ENCODE assay signal across 7 cellular contexts in genomic region chr3:137946341-137946973, GRCh38.
DNase-seq lines count a peak whose midpoint lies in the region; ATAC-seq and TF ChIP-seq lines count a peak whose summit lies in the region.

No MANE protein-coding gene starts in this region.

- no peaks in the 10 kb centered on the region for H3K4me1 ChIP-seq in thyroid gland

- H3K27ac ChIP-seq in HL-60 (replicated peaks) (no peak overlapping the region), thyroid gland (no peak overlapping the region)

- no peaks in the 10 kb centered on the region for H3K27me3 ChIP-seq in HL-60 (ENCODE audit: insufficient read depth, poor library complexity, severe bottlenecking)
- H3K27me3 ChIP-seq in thyroid gland = no peaks in the 10 kb centered on the region

- CTCF ChIA-PET in activated CD8-positive, alpha-beta T cell treated with anti-CD3 and anti-CD28 coated beads for 36 hours (lab: Charles Lee) = interaction anchor here (0.6 to 2.4 kb wide), 13 partner anchors 8 to 850 kb away, joined by 3 to 11 read pairs (median 3); no protein-coding TSS in a partner anchor

- no peaks in the 10 kb centered on the region for H3K36me3 ChIP-seq in thyroid gland

- H3K4me1 Mint-ChIP-seq in activated CD8-positive, alpha-beta T cell treated with anti-CD3 and anti-CD28 coated beads for 36 hours (ENCODE audit: low read depth) = no peaks in the 10 kb centered on the region
- H3K4me1 Mint-ChIP-seq in naive thymus-derived CD8-positive, alpha-beta T cell = peaks cover 0 to 7% (median 0%) of the 10 kb centered on the region in 4 donors

- no peak overlapping the region for H3K27ac Mint-ChIP-seq in activated CD8-positive, alpha-beta T cell treated with anti-CD3 and anti-CD28 coated beads for 36 hours
- H3K27ac Mint-ChIP-seq in naive thymus-derived CD8-positive, alpha-beta T cell = no peak overlapping the region

- peak; percentile 42 for ATAC-seq in activated CD8-positive, alpha-beta T cell treated with anti-CD3 and anti-CD28 coated beads for 36 hours
- peak; percentile 25 to 50 for ATAC-seq in naive thymus-derived CD8-positive, alpha-beta T cell

- POLR2A ChIA-PET in activated CD8-positive, alpha-beta T cell treated with anti-CD3 and anti-CD28 coated beads for 36 hours (lab: Charles Lee) = interaction anchor here (0.5 to 0.6 kb wide), 2 partner anchors 11 to 440 kb away, joined by 3 read pairs; no protein-coding TSS in a partner anchor
- POLR2A ChIA-PET in naive thymus-derived CD8-positive, alpha-beta T cell (lab: Charles Lee) = no interaction called here

- H3K4me3 ChIP-seq in HL-60 (replicated peaks; ENCODE audit: insufficient read depth, low read length) (no peak overlapping the region), epithelial cell of proximal tubule (ENCODE audit: low read depth, low read length) (no peak overlapping the region), thyroid gland (replicated peaks in 1 of 3) (no peak overlapping the region)

- intact Hi-C loops in activated CD8-positive, alpha-beta T cell treated with anti-CD3 and anti-CD28 coated beads for 36 hours (cut with micrococcal nuclease) = loop anchor here (5.0 to 10.0 kb wide), 3 partner anchors 242 to 912 kb away; no protein-coding TSS in a partner anchor
- intact Hi-C loops in thyroid gland (cut with DNase I) = loop anchor here (10.0 kb wide), 1 partner anchor 912 kb away; no protein-coding TSS in a partner anchor

- 3 to 4% methylated on average over 7 of the region's 7 CpGs for WGBS in thyroid gland, 2 donors

- no peak for TF ChIP-seq POLR2A in thyroid gland (IDR thresholded peaks at IDR 0.05)

- no peaks in the 10 kb centered on the region for H3K27me3 Mint-ChIP-seq in activated CD8-positive, alpha-beta T cell treated with anti-CD3 and anti-CD28 coated beads for 36 hours
- H3K27me3 Mint-ChIP-seq in naive thymus-derived CD8-positive, alpha-beta T cell = peaks cover 0 to 6% (median 0%) of the 10 kb centered on the region in 5 donors

- H3K36me3 Mint-ChIP-seq in activated CD8-positive, alpha-beta T cell treated with anti-CD3 and anti-CD28 coated beads for 36 hours (ENCODE audit: low read depth) = no peaks in the 10 kb centered on the region
- no peaks in the 10 kb centered on the region for H3K36me3 Mint-ChIP-seq in naive thymus-derived CD8-positive, alpha-beta T cell

- DNase-seq in HL-60 (ENCODE audit: low read depth in 1 of 2, low spot score in 1 of 2) = peak; percentile 18 to 45
- DNase-seq in NCI-H774 (lab: John Stamatoyannopoulos, UW) = peak; percentile 54
- DNase-seq in activated CD8-positive, alpha-beta T cell treated with anti-CD3 and anti-CD28 coated beads for 36 hours = peak; percentile 73
- peak; percentile 29 for DNase-seq in epithelial cell of proximal tubule (ENCODE audit: low read depth)
- peak; percentile 15 to 66 (median 34) for DNase-seq in naive thymus-derived CD8-positive, alpha-beta T cell
- DNase-seq in thyroid gland = peak; percentile 56 to 58

- no peaks in the 10 kb centered on the region for H3K9me3 ChIP-seq in thyroid gland

- H3K4me3 Mint-ChIP-seq in activated CD8-positive, alpha-beta T cell treated with anti-CD3 and anti-CD28 coated beads for 36 hours = no peak overlapping the region
- H3K4me3 Mint-ChIP-seq in naive thymus-derived CD8-positive, alpha-beta T cell = no peak overlapping the region

- peak; percentile 59 for TF ChIP-seq CTCF in GM12874 (IDR thresholded peaks at IDR 0.05; ENCODE audit: insufficient read depth, low read depth, low read length)
- TF ChIP-seq CTCF in HL-60 (IDR thresholded peaks at IDR 0.05; ENCODE audit: insufficient read depth, low read length) = peak; percentile 32
- peak; percentile 82 for TF ChIP-seq CTCF in activated CD8-positive, alpha-beta T cell treated with anti-CD3 and anti-CD28 coated beads for 36 hours (IDR thresholded peaks at IDR 0.05)
- peak; percentile 82 for TF ChIP-seq CTCF in epithelial cell of proximal tubule (conservative IDR thresholded peaks at IDR 0.05; ENCODE audit: low read depth, low read length)
- peak in 5 of 6 experiments; percentile 33 to 70 (median 62) for TF ChIP-seq CTCF in thyroid gland (IDR thresholded peaks at IDR 0.05)

- H3K9me3 Mint-ChIP-seq in activated CD8-positive, alpha-beta T cell treated with anti-CD3 and anti-CD28 coated beads for 36 hours = no peaks in the 10 kb centered on the region
- no peaks in the 10 kb centered on the region for H3K9me3 Mint-ChIP-seq in naive thymus-derived CD8-positive, alpha-beta T cell

Comparison
In these comparisons a context has a peak if more than half of its experiments do, and no peak if none do; other contexts are left out.
1. CTCF ChIP-seq: peak in every context shown above with its lines; median percentile 82 in activated CD8-positive, alpha-beta T cell treated with anti-CD3 and anti-CD28 coated beads for 36 hours; 82 in epithelial cell of proximal tubule; 62 in thyroid gland; 59 in GM12874; 32 in HL-60.